ENCODE assay signal across 19 cellular contexts in the genomic region with DNA sequence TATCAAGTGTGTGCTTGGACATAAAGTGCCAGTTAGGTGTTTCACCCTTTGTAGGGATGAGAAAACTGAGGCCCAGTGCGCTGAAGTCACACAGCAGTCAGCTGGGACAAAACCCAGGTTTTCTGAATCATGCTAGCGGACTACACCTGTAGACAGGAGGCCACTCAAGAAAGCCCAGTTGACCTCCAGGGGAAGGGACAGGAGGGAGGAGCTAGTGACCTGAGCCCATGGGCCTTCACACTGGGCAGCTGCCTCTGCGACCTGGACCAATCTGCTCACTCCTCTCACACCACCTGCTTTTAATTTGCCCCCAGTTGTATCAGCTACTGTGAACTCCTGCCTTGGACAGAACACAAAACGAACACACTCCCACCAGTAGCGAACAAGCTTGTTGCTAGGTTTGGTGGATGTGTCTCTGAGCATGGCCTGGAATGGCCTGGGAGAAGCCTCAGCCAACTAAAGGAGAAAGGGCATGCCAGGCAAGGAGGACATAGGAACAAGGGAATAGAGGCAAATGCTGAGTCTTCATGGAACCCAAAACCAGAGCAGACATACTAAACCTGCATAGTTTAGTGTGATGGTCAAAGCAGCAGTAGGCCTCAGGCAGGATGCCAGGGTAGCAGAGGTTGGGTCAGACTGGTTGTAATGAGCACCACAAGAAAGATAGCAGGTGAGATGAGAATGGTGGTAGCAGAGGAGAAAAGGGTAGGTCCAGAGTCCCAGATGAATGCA. TPM values are rescaled to one million over a fixed set of nuclear protein-coding genes. Genes with fewer than 3 reads are reported as not detected.
"Had no signal": no experiment of that assay in that cellular context is flagged by ENCODE, and none has a peak within 500 bp of the region (broad histone marks: within the 10 kb centered on the region; RNA-seq: fewer than 3 reads in every experiment).

No MANE protein-coding gene starts in this region.

- H3K9me3 ChIP-seq: right atrium auricular region, SK-N-SH, vagina had no signal

- H3K4me1 Mint-ChIP-seq: activated CD4-positive, alpha-beta T cell treated with anti-CD3 and anti-CD28 coated beads, Interleukin-2, amount 10 ng/mL, durations not matched to agents 7 days and 5 days; activated naive CD8-positive, alpha-beta T cell treated with anti-CD3 and anti-CD28 coated beads, Interleukin-2, amount 10 ng/mL, durations not matched to agents 7 days and 5 days; immature natural killer cell; memory B cell; stimulated activated naive CD8-positive, alpha-beta T cell treated with anti-CD3 and anti-CD28 coated beads, Interleukin-15, amount 100 ng/mL, for 72 hours; T-cell had no signal

- H3K4me1 ChIP-seq: foreskin keratinocyte, right atrium auricular region, vagina had no signal

- H3K27ac Mint-ChIP-seq: activated CD4-positive, alpha-beta T cell treated with anti-CD3 and anti-CD28 coated beads, Interleukin-2, amount 10 ng/mL, durations not matched to agents 7 days and 5 days; activated naive CD8-positive, alpha-beta T cell treated with anti-CD3 and anti-CD28 coated beads, Interleukin-2, amount 10 ng/mL, durations not matched to agents 7 days and 5 days; activated T-cell treated with anti-CD3 and anti-CD28 coated beads, Interleukin-2, amount 50 U/mL, for 72 hours; dendritic cell treated with granulocyte-macrophage colony-stimulating factor and Interleukin-4, amounts not matched to agents 40 ng/mL and 50 ng/mL, for 4 days; effector memory CD8-positive, alpha-beta T cell; immature natural killer cell; memory B cell; natural killer cell treated with Interleukin-12 subunit alpha and Interleukin-12 subunit beta and Interleukin-15 and Interleukin-18, amount 100 ng/mL, for 72 hours; progenitor cell of endocrine pancreas; T-cell had no signal

- H3K9me3 Mint-ChIP-seq: activated CD4-positive, alpha-beta T cell treated with anti-CD3 and anti-CD28 coated beads, Interleukin-2, amount 10 ng/mL, durations not matched to agents 7 days and 5 days; activated naive CD8-positive, alpha-beta T cell treated with anti-CD3 and anti-CD28 coated beads, Interleukin-2, amount 10 ng/mL, durations not matched to agents 7 days and 5 days; activated T-cell treated with anti-CD3 and anti-CD28 coated beads, Interleukin-2, amount 50 U/mL, for 72 hours; dendritic cell treated with granulocyte-macrophage colony-stimulating factor and Interleukin-4, amounts not matched to agents 40 ng/mL and 50 ng/mL, for 4 days; effector memory CD8-positive, alpha-beta T cell; immature natural killer cell; memory B cell; natural killer cell treated with Interleukin-12 subunit alpha and Interleukin-12 subunit beta and Interleukin-15 and Interleukin-18, amount 100 ng/mL, for 72 hours; stimulated activated naive CD8-positive, alpha-beta T cell treated with anti-CD3 and anti-CD28 coated beads, Interleukin-15, amount 100 ng/mL, for 72 hours; T-cell had no signal

- H3K36me3 ChIP-seq: brain microvascular endothelial cell, right atrium auricular region, vagina had no signal

- H3K36me3 Mint-ChIP-seq: activated naive CD8-positive, alpha-beta T cell treated with anti-CD3 and anti-CD28 coated beads, Interleukin-2, amount 10 ng/mL, durations not matched to agents 7 days and 5 days; immature natural killer cell; memory B cell; natural killer cell treated with Interleukin-12 subunit alpha and Interleukin-12 subunit beta and Interleukin-15 and Interleukin-18, amount 100 ng/mL, for 72 hours; T-cell had no signal

- DNase-seq: activated CD4-positive, alpha-beta T cell treated with anti-CD3 and anti-CD28 coated beads, Interleukin-2, amount 10 ng/mL, durations not matched to agents 7 days and 5 days; activated naive CD8-positive, alpha-beta T cell treated with anti-CD3 and anti-CD28 coated beads, Interleukin-2, amount 10 ng/mL, durations not matched to agents 7 days and 5 days; activated T-cell treated with anti-CD3 and anti-CD28 coated beads, Interleukin-2, amount 50 U/mL, for 72 hours; brain microvascular endothelial cell; effector memory CD8-positive, alpha-beta T cell; immature natural killer cell; SK-N-SH; stimulated activated naive CD8-positive, alpha-beta T cell treated with anti-CD3 and anti-CD28 coated beads, Interleukin-15, amount 100 ng/mL, for 72 hours; T-helper 9 cell had no signal

- ATAC-seq: activated T-cell treated with anti-CD3 and anti-CD28 coated beads, Interleukin-2, amount 50 U/mL, for 72 hours; effector memory CD8-positive, alpha-beta T cell; foreskin keratinocyte; stimulated activated naive CD8-positive, alpha-beta T cell treated with anti-CD3 and anti-CD28 coated beads, Interleukin-15, amount 100 ng/mL, for 72 hours had no signal

- H3K27ac ChIP-seq: brain microvascular endothelial cell, foreskin keratinocyte, right atrium auricular region, vagina had no signal

- H3K4me3 Mint-ChIP-seq: activated CD4-positive, alpha-beta T cell treated with anti-CD3 and anti-CD28 coated beads, Interleukin-2, amount 10 ng/mL, durations not matched to agents 7 days and 5 days; activated naive CD8-positive, alpha-beta T cell treated with anti-CD3 and anti-CD28 coated beads, Interleukin-2, amount 10 ng/mL, durations not matched to agents 7 days and 5 days; activated T-cell treated with anti-CD3 and anti-CD28 coated beads, Interleukin-2, amount 50 U/mL, for 72 hours; dendritic cell treated with granulocyte-macrophage colony-stimulating factor and Interleukin-4, amounts not matched to agents 40 ng/mL and 50 ng/mL, for 4 days; effector memory CD8-positive, alpha-beta T cell; immature natural killer cell; memory B cell; natural killer cell treated with Interleukin-12 subunit alpha and Interleukin-12 subunit beta and Interleukin-15 and Interleukin-18, amount 100 ng/mL, for 72 hours; stimulated activated naive CD8-positive, alpha-beta T cell treated with anti-CD3 and anti-CD28 coated beads, Interleukin-15, amount 100 ng/mL, for 72 hours; T-cell had no signal

- H3K27me3 ChIP-seq: right atrium auricular region, vagina had no signal

- H3K4me3 ChIP-seq: right atrium auricular region, smooth muscle cell, vagina had no signal

RNA-seq across cellular contexts. Expression of a gene that starts 7.2 kb away (rescaled TPM):
- total RNA-seq: activated CD4-positive, alpha-beta T cell treated with anti-CD3 and anti-CD28 coated beads, Interleukin-2, amount 10 ng/mL, durations not matched to agents 7 days and 5 days; activated CD8-positive, alpha-beta memory T cell treated with anti-CD3 and anti-CD28 coated beads for 36 hours; activated naive CD8-positive, alpha-beta T cell treated with anti-CD3 and anti-CD28 coated beads, Interleukin-2, amount 10 ng/mL, durations not matched to agents 7 days and 5 days; foreskin keratinocyte; natural killer cell treated with Interleukin-12 subunit alpha and Interleukin-12 subunit beta and Interleukin-15 and Interleukin-18, amount 100 ng/mL, for 72 hours; right atrium auricular region; T-cell; vagina had no signal
- polyA plus RNA-seq: foreskin keratinocyte, immature natural killer cell had no signal
